ENCODE assay signal across 8 cellular contexts in the genomic region with DNA sequence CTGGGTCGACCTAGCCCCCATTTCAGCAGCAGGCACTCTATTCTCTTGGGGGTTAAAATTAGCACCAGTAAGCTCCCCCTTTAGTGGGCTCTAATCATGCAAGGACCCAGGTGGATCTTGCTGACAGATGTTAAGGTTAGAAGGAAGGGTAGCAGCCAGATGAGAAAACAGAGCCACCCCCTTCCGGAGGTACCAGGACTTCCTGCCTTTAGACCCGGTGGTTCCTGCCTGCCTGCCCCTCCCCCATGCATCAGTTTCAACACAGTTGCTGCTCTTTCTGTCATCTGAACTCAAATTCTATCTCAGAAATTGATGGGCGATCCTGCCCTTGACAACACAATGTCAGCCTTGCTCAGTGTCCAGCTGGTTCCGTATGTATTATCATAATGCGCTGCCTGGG.
A peak's percentile ranks its signal among the peaks of the same experiment; 100 is the strongest.
DNase-seq lines count a peak whose midpoint lies in the region; ATAC-seq and TF ChIP-seq lines count a peak whose summit lies in the region.

No MANE protein-coding gene starts in this region.

- DNase-seq in T-helper 2 cell treated with Interferon-gamma antibody and Interleukin-4, amounts not matched to agents 5 μg/mL and 100 μg/mL, for 36 hours (ENCODE audit: low spot score) = no peak
- peak in 1 of 3 experiments; percentile 1 for DNase-seq in effector memory CD8-positive, alpha-beta T cell
- DNase-seq in transverse colon (peak; percentile 25), NCI-H2029 (lab: John Stamatoyannopoulos, UW) (no peak), NCI-H345 treated with DMSO at 0.1 percent for 48 hours (lab: John Stamatoyannopoulos, UW; ENCODE audit: unreplicated experiment) (no peak)

- WGBS in transverse colon (ENCODE audit: low coverage in 1 of 2), 2 donors = 57 to 70% methylated on average over 2 to 6 of the region's 6 CpGs

- H3K9me3 ChIP-seq in transverse colon = no peaks in the 10 kb centered on the region

- in situ Hi-C loops in transverse colon (cut with MboI; ENCODE audit: low pct_ligation_motif_present in 1 of 4, low pct_unique_long_range_greater_than_20kb in 1 of 4, low sequenced_read_pairs in 3 of 4) = no loop called here

- H3K4me3 ChIP-seq in transverse colon = no peak overlapping the region

- no peaks in the 10 kb centered on the region for H3K27me3 ChIP-seq in transverse colon

- no peak for TF ChIP-seq CTCF in transverse colon (IDR thresholded peaks at IDR 0.05)

- H3K27me3 Mint-ChIP-seq in T-helper 2 cell treated with Interferon-gamma antibody and Interleukin-4, amounts not matched to agents 5 μg/mL and 100 μg/mL, for 36 hours (ENCODE audit: low read depth) = peaks cover 3% of the 10 kb centered on the region
- peaks cover 22 to 36% of the 10 kb centered on the region in 2 donors for H3K27me3 Mint-ChIP-seq in effector memory CD8-positive, alpha-beta T cell

- ATAC-seq in GM18498 (IDR thresholded peaks at IDR 0.05; ENCODE audit: unreplicated experiment) (peak; percentile 73), HG02623 (IDR thresholded peaks at IDR 0.05; ENCODE audit: unreplicated experiment) (peak; percentile 59), GM18870 (IDR thresholded peaks at IDR 0.05; ENCODE audit: unreplicated experiment) (no peak)
- ATAC-seq in effector memory CD8-positive, alpha-beta T cell (replicated peaks) = peak; percentile 42

- intact Hi-C loops in transverse colon (cut with DNase I; ENCODE audit: low total_unique reads) = loop anchor here (5.0 kb wide), 1 partner anchor 535 kb away; no protein-coding TSS in a partner anchor

- peaks cover 26% of the 10 kb centered on the region for H3K4me1 Mint-ChIP-seq in T-helper 2 cell treated with Interferon-gamma antibody and Interleukin-4, amounts not matched to agents 5 μg/mL and 100 μg/mL, for 36 hours (ENCODE audit: low read depth)
- H3K4me1 Mint-ChIP-seq in effector memory CD8-positive, alpha-beta T cell (ENCODE audit: low read depth in 2 of 2) = peaks cover 8% of the 10 kb centered on the region in 2 donors

- no peaks in the 10 kb centered on the region for H3K4me1 ChIP-seq in transverse colon

- H3K36me3 ChIP-seq in transverse colon = no peaks in the 10 kb centered on the region

- H3K27ac Mint-ChIP-seq in T-helper 2 cell treated with Interferon-gamma antibody and Interleukin-4, amounts not matched to agents 5 μg/mL and 100 μg/mL, for 36 hours = no peak overlapping the region
- no peak overlapping the region for H3K27ac Mint-ChIP-seq in effector memory CD8-positive, alpha-beta T cell

- TF ChIP-seq EP300 in transverse colon (IDR thresholded peaks at IDR 0.05; ENCODE audit: low read depth) = no peak

- peaks cover 20% of the 10 kb centered on the region for H3K9me3 Mint-ChIP-seq in T-helper 2 cell treated with Interferon-gamma antibody and Interleukin-4, amounts not matched to agents 5 μg/mL and 100 μg/mL, for 36 hours
- H3K9me3 Mint-ChIP-seq in effector memory CD8-positive, alpha-beta T cell = peaks cover 0 to 1% of the 10 kb centered on the region in 2 donors

- no peak for TF ChIP-seq POLR2A in transverse colon (IDR thresholded peaks at IDR 0.05)

- peaks cover 8% of the 10 kb centered on the region for H3K36me3 Mint-ChIP-seq in T-helper 2 cell treated with Interferon-gamma antibody and Interleukin-4, amounts not matched to agents 5 μg/mL and 100 μg/mL, for 36 hours (ENCODE audit: low read depth)
- no peaks in the 10 kb centered on the region for H3K36me3 Mint-ChIP-seq in effector memory CD8-positive, alpha-beta T cell (ENCODE audit: insufficient read depth)

- peak overlapping the region; percentile 43 for H3K4me3 Mint-ChIP-seq in T-helper 2 cell treated with Interferon-gamma antibody and Interleukin-4, amounts not matched to agents 5 μg/mL and 100 μg/mL, for 36 hours
- H3K4me3 Mint-ChIP-seq in effector memory CD8-positive, alpha-beta T cell = no peak overlapping the region

- no peak overlapping the region for H3K27ac ChIP-seq in transverse colon
